2 cellular contexts compared by ENCODE assay signal in the genomic region with DNA sequence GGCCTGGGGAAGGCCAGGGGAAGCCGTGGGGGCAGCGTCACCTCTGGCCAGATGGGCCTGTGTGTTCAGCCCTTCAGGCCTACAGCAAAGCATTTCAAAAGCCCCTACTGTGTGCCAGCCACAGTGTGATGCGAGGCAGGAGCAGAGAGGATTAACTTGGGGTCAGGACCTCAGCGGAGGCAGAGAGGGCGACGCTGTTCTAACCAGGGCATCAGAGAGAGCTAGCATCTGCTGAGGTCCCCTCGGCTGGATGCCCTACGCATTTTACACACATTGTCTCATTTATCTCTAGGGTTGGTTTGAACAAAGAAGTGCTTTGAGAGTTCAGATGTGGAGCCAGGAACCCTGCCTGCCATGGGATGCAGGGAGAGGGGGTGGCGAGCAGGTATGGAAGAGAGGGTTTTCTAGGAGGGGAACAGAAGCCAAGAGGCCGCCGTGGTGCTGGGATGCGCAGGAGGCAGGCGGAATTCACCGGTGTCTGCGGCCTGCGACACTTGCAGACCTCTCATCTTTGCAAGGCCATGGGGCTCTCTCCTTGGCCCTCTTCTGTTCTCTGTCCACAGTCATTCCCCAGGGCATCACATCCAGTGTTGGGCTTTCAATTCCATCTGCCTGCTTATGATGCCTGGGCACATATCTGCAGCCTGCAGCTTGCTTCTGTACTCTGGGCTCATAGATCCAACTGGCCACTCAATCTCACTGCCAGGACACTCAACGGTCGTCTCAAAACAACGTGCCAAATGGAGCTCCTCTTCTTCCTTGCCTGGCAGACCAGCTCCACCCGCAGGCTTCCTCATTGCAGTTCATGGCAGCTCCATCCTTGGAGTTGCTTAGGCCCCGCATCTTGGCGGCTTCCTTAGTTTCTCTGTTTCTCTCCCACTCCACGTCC.
TF ChIP-seq lines count a peak whose summit lies in the region.

No MANE protein-coding gene starts in this region.

TF ChIP-seq in HepG2, 621 proteins besides CTCF, POLR2A, EP300 and RAD21 (continues in another document):
- no peak for TF ChIP-seq HNF4G (IDR thresholded peaks at IDR 0.05; ENCODE audit: borderline replicate concordance, low read depth, low read length)
- no peak for TF ChIP-seq HNF4G (CRISPR knock-in tag; IDR thresholded peaks at IDR 0.05; ENCODE audit: borderline replicate concordance, low read depth)
- TF ChIP-seq, protein P1, sequence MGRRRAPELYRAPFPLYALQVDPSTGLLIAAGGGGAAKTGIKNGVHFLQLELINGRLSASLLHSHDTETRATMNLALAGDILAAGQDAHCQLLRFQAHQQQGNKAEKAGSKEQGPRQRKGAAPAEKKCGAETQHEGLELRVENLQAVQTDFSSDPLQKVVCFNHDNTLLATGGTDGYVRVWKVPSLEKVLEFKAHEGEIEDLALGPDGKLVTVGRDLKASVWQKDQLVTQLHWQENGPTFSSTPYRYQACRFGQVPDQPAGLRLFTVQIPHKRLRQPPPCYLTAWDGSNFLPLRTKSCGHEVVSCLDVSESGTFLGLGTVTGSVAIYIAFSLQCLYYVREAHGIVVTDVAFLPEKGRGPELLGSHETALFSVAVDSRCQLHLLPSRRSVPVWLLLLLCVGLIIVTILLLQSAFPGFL (CRISPR knock-in tag; IDR thresholded peaks at IDR 0.05), result no peak
- no peak for TF ChIP-seq ASH2L (IDR thresholded peaks at IDR 0.05; ENCODE audit: insufficient read length, low read depth, low read length)
- no peak for TF ChIP-seq ZSCAN12 (CRISPR knock-in tag; IDR thresholded peaks at IDR 0.05)
- TF ChIP-seq ZBTB3 (CRISPR knock-in tag; IDR thresholded peaks at IDR 0.05; ENCODE audit: borderline replicate concordance, low read depth), result no peak
- TF ChIP-seq, protein P2, sequence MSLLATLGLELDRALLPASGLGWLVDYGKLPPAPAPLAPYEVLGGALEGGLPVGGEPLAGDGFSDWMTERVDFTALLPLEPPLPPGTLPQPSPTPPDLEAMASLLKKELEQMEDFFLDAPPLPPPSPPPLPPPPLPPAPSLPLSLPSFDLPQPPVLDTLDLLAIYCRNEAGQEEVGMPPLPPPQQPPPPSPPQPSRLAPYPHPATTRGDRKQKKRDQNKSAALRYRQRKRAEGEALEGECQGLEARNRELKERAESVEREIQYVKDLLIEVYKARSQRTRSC (CRISPR knock-in tag; IDR thresholded peaks at IDR 0.05; ENCODE audit: low read depth), result no peak
- TF ChIP-seq MAZ (IDR thresholded peaks at IDR 0.05; ENCODE audit: borderline replicate concordance, low read depth, low read length), result no peak
- no peak for TF ChIP-seq MAZ (CRISPR knock-in tag; IDR thresholded peaks at IDR 0.05; ENCODE audit: low read depth)
- TF ChIP-seq CENPX (CRISPR knock-in tag; IDR thresholded peaks at IDR 0.05), result no peak
- no peak for TF ChIP-seq TCF12 (IDR thresholded peaks at IDR 0.05)
- TF ChIP-seq TCF12 (CRISPR knock-in tag; IDR thresholded peaks at IDR 0.05), result no peak; the same call in 1 of the 2 replicates
- TF ChIP-seq RXRA (CRISPR knock-in tag; IDR thresholded peaks at IDR 0.05), result 0 out of 2 replicates have a peak, but pooled peaks have one; percentile 16
- TF ChIP-seq, protein P3, sequence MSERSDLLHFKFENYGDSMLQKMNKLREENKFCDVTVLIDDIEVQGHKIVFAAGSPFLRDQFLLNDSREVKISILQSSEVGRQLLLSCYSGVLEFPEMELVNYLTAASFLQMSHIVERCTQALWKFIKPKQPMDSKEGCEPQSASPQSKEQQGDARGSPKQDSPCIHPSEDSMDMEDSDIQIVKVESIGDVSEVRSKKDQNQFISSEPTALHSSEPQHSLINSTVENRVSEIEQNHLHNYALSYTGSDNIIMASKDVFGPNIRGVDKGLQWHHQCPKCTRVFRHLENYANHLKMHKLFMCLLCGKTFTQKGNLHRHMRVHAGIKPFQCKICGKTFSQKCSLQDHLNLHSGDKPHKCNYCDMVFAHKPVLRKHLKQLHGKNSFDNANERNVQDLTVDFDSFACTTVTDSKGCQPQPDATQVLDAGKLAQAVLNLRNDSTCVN (CRISPR knock-in tag; IDR thresholded peaks at IDR 0.05; ENCODE audit: borderline replicate concordance), result no peak
- no peak for TF ChIP-seq ZNF292 (CRISPR knock-in tag; IDR thresholded peaks at IDR 0.05; ENCODE audit: borderline replicate concordance, low read depth)
- TF ChIP-seq ZNF20 (CRISPR knock-in tag; IDR thresholded peaks at IDR 0.05), result no peak
- no peak for TF ChIP-seq SMYD3 (CRISPR knock-in tag; IDR thresholded peaks at IDR 0.05)
- TF ChIP-seq, protein P4, sequence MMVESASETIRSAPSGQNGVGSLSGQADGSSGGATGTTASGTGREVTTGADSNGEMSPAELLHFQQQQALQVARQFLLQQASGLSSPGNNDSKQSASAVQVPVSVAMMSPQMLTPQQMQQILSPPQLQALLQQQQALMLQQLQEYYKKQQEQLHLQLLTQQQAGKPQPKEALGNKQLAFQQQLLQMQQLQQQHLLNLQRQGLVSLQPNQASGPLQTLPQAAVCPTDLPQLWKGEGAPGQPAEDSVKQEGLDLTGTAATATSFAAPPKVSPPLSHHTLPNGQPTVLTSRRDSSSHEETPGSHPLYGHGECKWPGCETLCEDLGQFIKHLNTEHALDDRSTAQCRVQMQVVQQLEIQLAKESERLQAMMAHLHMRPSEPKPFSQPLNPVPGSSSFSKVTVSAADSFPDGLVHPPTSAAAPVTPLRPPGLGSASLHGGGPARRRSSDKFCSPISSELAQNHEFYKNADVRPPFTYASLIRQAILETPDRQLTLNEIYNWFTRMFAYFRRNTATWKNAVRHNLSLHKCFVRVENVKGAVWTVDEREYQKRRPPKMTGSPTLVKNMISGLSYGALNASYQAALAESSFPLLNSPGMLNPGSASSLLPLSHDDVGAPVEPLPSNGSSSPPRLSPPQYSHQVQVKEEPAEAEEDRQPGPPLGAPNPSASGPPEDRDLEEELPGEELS (CRISPR knock-in tag; IDR thresholded peaks at IDR 0.05), result no peak
- TF ChIP-seq, protein P5, sequence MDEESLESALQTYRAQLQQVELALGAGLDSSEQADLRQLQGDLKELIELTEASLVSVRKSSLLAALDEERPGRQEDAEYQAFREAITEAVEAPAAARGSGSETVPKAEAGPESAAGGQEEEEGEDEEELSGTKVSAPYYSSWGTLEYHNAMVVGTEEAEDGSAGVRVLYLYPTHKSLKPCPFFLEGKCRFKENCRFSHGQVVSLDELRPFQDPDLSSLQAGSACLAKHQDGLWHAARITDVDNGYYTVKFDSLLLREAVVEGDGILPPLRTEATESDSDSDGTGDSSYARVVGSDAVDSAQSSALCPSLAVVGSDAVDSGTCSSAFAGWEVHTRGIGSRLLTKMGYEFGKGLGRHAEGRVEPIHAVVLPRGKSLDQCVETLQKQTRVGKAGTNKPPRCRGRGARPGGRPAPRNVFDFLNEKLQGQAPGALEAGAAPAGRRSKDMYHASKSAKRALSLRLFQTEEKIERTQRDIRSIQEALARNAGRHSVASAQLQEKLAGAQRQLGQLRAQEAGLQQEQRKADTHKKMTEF (CRISPR knock-in tag; IDR thresholded peaks at IDR 0.05), result no peak
- TF ChIP-seq, protein P6, sequence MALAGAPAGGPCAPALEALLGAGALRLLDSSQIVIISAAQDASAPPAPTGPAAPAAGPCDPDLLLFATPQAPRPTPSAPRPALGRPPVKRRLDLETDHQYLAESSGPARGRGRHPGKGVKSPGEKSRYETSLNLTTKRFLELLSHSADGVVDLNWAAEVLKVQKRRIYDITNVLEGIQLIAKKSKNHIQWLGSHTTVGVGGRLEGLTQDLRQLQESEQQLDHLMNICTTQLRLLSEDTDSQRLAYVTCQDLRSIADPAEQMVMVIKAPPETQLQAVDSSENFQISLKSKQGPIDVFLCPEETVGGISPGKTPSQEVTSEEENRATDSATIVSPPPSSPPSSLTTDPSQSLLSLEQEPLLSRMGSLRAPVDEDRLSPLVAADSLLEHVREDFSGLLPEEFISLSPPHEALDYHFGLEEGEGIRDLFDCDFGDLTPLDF (CRISPR knock-in tag; IDR thresholded peaks at IDR 0.05), result no peak
- TF ChIP-seq ZNF572 (CRISPR knock-in tag; IDR thresholded peaks at IDR 0.05), result no peak
- peak; percentile 44; the same call in 1 of the 2 replicates for TF ChIP-seq RBFOX2 (IDR thresholded peaks at IDR 0.05; ENCODE audit: low read depth, low read length)

TF ChIP-seq in WTC11, 78 proteins besides CTCF, POLR2A, EP300 and RAD21:
- TF ChIP-seq, protein P7, sequence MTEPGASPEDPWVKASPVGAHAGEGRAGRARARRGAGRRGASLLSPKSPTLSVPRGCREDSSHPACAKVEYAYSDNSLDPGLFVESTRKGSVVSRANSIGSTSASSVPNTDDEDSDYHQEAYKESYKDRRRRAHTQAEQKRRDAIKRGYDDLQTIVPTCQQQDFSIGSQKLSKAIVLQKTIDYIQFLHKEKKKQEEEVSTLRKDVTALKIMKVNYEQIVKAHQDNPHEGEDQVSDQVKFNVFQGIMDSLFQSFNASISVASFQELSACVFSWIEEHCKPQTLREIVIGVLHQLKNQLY (CRISPR knock-in tag; IDR thresholded peaks at IDR 0.05), result no peak
- TF ChIP-seq, protein P8, sequence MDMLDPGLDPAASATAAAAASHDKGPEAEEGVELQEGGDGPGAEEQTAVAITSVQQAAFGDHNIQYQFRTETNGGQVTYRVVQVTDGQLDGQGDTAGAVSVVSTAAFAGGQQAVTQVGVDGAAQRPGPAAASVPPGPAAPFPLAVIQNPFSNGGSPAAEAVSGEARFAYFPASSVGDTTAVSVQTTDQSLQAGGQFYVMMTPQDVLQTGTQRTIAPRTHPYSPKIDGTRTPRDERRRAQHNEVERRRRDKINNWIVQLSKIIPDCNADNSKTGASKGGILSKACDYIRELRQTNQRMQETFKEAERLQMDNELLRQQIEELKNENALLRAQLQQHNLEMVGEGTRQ (CRISPR knock-in tag; IDR thresholded peaks at IDR 0.05), result no peak
- TF ChIP-seq NFATC4 (CRISPR knock-in tag; IDR thresholded peaks at IDR 0.05), result no peak
